Comparison of ENCODE assay signal across 34 cellular contexts in genomic region chr4:86661418-86661817, GRCh38.
"Had no signal": no experiment of that assay in that cellular context is flagged by ENCODE, and none has a peak within 500 bp of the region (broad histone marks: within the 10 kb centered on the region; RNA-seq: fewer than 3 reads in every experiment).

No MANE protein-coding gene starts in this region.

- H3K4me3 ChIP-seq: Peyer's patch had no signal

- H3K9me3 Mint-ChIP-seq: activated CD4-positive, alpha-beta memory T cell treated with anti-CD3 and anti-CD28 coated beads, Interleukin-2, amount 10 ng/mL, durations not matched to agents 7 days and 5 days; activated naive CD4-positive, alpha-beta T cell treated with anti-CD3 and anti-CD28 coated beads, Interleukin-2, amount 10 ng/mL, durations not matched to agents 7 days and 5 days; activated naive CD8-positive, alpha-beta T cell treated with anti-CD3 and anti-CD28 coated beads, Interleukin-2, amount 50 U/mL, for 24 hours had no signal

- H3K36me3 Mint-ChIP-seq: activated CD8-positive, alpha-beta memory T cell treated with anti-CD3 and anti-CD28 coated beads, Interleukin-2, amount 10 ng/mL, durations not matched to agents 7 days and 5 days; activated naive CD4-positive, alpha-beta T cell treated with anti-CD3 and anti-CD28 coated beads, Interleukin-2, amount 10 ng/mL, durations not matched to agents 7 days and 5 days; activated naive CD8-positive, alpha-beta T cell had no signal

- H3K4me1 ChIP-seq: Peyer's patch had no signal

- DNase-seq: activated CD4-positive, alpha-beta memory T cell treated with anti-CD3 and anti-CD28 coated beads, Interleukin-2, amount 10 ng/mL, durations not matched to agents 7 days and 5 days; activated CD4-positive, alpha-beta T cell treated with anti-CD3 and anti-CD28 coated beads for 1 hour; activated CD4-positive, alpha-beta T cell treated with anti-CD3 and anti-CD28 coated beads for 48 hours; activated CD4-positive, CD25-positive, alpha-beta regulatory T cell; activated CD8-positive, alpha-beta memory T cell treated with anti-CD3 and anti-CD28 coated beads for 24 hours; activated CD8-positive, alpha-beta memory T cell treated with anti-CD3 and anti-CD28 coated beads, Interleukin-2, amount 10 ng/mL, durations not matched to agents 7 days and 5 days; activated CD8-positive, alpha-beta memory T cell treated with anti-CD3 and anti-CD28 coated beads, Interleukin-2, amount 50 U/mL, for 48 hours; activated effector memory CD4-positive, alpha-beta T cell treated with Interleukin-2 at 50 U/mL for 16 hours; activated naive CD4-positive, alpha-beta T cell treated with anti-CD3 and anti-CD28 coated beads, Interleukin-2, amount 10 ng/mL, durations not matched to agents 7 days and 5 days; activated naive CD8-positive, alpha-beta T cell treated with anti-CD3 and anti-CD28 coated beads, Interleukin-2, amount 50 U/mL, for 24 hours; activated T-cell treated with anti-CD3 and anti-CD28 coated beads, Interleukin-2, amount 50 U/mL, for 48 hours; anterior cingulate cortex; brain microvascular endothelial cell; Kasumi-1; KG1; MM.1S; MV-4-11; NCI-H1092; NCI-H146; NCI-H187 treated with DMSO at 0.1 percent for 48 hours; NCI-H2081 treated with DMSO at 0.1 percent for 48 hours; NCI-H226; NCI-H446 treated with DMSO at 0.1 percent for 48 hours; NCI-H524 treated with DMSO at 0.1 percent for 48 hours; Peyer's patch; RPMI8226; SIG-M5; SW 1271; T-helper 1 cell; T-helper 2 cell; T-helper 9 cell; WERI-Rb-1 had no signal

- H3K27ac ChIP-seq: brain microvascular endothelial cell, Peyer's patch, WERI-Rb-1 had no signal

- H3K27me3 Mint-ChIP-seq: activated CD4-positive, alpha-beta memory T cell treated with anti-CD3 and anti-CD28 coated beads, Interleukin-2, amount 10 ng/mL, durations not matched to agents 7 days and 5 days; activated naive CD4-positive, alpha-beta T cell treated with anti-CD3 and anti-CD28 coated beads, Interleukin-2, amount 10 ng/mL, durations not matched to agents 7 days and 5 days; activated naive CD8-positive, alpha-beta T cell treated with anti-CD3 and anti-CD28 coated beads, Interleukin-2, amount 50 U/mL, for 24 hours had no signal

- H3K27me3 ChIP-seq: brain microvascular endothelial cell, Peyer's patch had no signal

- H3K27ac Mint-ChIP-seq: activated CD4-positive, alpha-beta memory T cell treated with anti-CD3 and anti-CD28 coated beads, Interleukin-2, amount 10 ng/mL, durations not matched to agents 7 days and 5 days; activated CD8-positive, alpha-beta memory T cell treated with anti-CD3 and anti-CD28 coated beads, Interleukin-2, amount 10 ng/mL, durations not matched to agents 7 days and 5 days; activated naive CD4-positive, alpha-beta T cell treated with anti-CD3 and anti-CD28 coated beads, Interleukin-2, amount 10 ng/mL, durations not matched to agents 7 days and 5 days; activated naive CD8-positive, alpha-beta T cell; activated naive CD8-positive, alpha-beta T cell treated with anti-CD3 and anti-CD28 coated beads, Interleukin-2, amount 50 U/mL, for 24 hours had no signal

- H3K36me3 ChIP-seq: brain microvascular endothelial cell, Peyer's patch had no signal

- H3K4me1 Mint-ChIP-seq: activated CD4-positive, alpha-beta memory T cell treated with anti-CD3 and anti-CD28 coated beads, Interleukin-2, amount 10 ng/mL, durations not matched to agents 7 days and 5 days; activated CD8-positive, alpha-beta memory T cell treated with anti-CD3 and anti-CD28 coated beads, Interleukin-2, amount 10 ng/mL, durations not matched to agents 7 days and 5 days; activated naive CD4-positive, alpha-beta T cell treated with anti-CD3 and anti-CD28 coated beads, Interleukin-2, amount 10 ng/mL, durations not matched to agents 7 days and 5 days; activated naive CD8-positive, alpha-beta T cell treated with anti-CD3 and anti-CD28 coated beads, Interleukin-2, amount 50 U/mL, for 24 hours had no signal

- H3K4me3 Mint-ChIP-seq: activated CD4-positive, alpha-beta memory T cell treated with anti-CD3 and anti-CD28 coated beads, Interleukin-2, amount 10 ng/mL, durations not matched to agents 7 days and 5 days; activated CD8-positive, alpha-beta memory T cell treated with anti-CD3 and anti-CD28 coated beads, Interleukin-2, amount 10 ng/mL, durations not matched to agents 7 days and 5 days; activated naive CD4-positive, alpha-beta T cell treated with anti-CD3 and anti-CD28 coated beads, Interleukin-2, amount 10 ng/mL, durations not matched to agents 7 days and 5 days; activated naive CD8-positive, alpha-beta T cell; activated naive CD8-positive, alpha-beta T cell treated with anti-CD3 and anti-CD28 coated beads, Interleukin-2, amount 50 U/mL, for 24 hours had no signal

- ATAC-seq: activated CD8-positive, alpha-beta memory T cell treated with anti-CD3 and anti-CD28 coated beads, Interleukin-2, amount 10 ng/mL, durations not matched to agents 7 days and 5 days; activated naive CD8-positive, alpha-beta T cell treated with anti-CD3 and anti-CD28 coated beads, Interleukin-2, amount 50 U/mL, for 24 hours; Right ventricle myocardium inferior had no signal

- H3K9me3 ChIP-seq: Peyer's patch had no signal
